15 cellular contexts compared by ENCODE assay signal in the genomic region with DNA sequence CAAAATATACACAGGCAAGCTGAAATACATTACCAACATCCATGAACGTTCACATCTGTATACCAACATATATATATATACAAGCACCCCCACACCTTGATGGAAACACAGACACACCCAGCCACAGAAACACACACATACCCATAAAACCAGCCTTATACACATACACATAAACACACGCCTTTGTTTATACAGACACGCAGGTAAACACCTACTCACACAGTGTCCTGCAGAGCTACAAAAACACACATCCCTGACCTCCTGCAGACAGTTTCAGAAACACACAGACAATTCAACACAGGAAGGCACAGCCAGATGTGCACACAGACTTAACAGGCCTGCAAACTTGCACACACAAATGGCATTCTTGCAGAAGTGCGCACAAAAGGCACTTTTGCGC. TPM values are rescaled to one million over a fixed set of nuclear protein-coding genes. Genes with fewer than 3 reads are reported as not detected.
DNase-seq lines count a peak whose midpoint lies in the region; ATAC-seq and TF ChIP-seq lines count a peak whose summit lies in the region.
"Had no signal": no experiment of that assay in that cellular context is flagged by ENCODE, and none has a peak within 500 bp of the region (broad histone marks: within the 10 kb centered on the region; RNA-seq: fewer than 3 reads in every experiment).

No MANE protein-coding gene starts in this region.

- intact Hi-C loops in CD14-positive monocyte (cut with micrococcal nuclease) (no loop called here), left colon (cut with DNase I, micrococcal nuclease) (no loop called here)

- peaks cover 0 to 14% (median 7%) of the 10 kb centered on the region in 3 donors for H3K27me3 Mint-ChIP-seq in CD14-positive monocyte (ENCODE audit: low read depth in 3 of 3)

- no peaks in the 10 kb centered on the region for H3K79me1 ChIP-seq in trophoblast cell (ENCODE audit: low read length)

- peaks cover 13% of the 10 kb centered on the region for H3K9me3 ChIP-seq in trophoblast cell (ENCODE audit: insufficient read depth, low read depth, low read length)
- H3K9me3 ChIP-seq: BE2C had no signal

- H2AFZ ChIP-seq in trophoblast cell (ENCODE audit: insufficient read depth, low read length, poor library complexity) = no peak overlapping the region

- no peak overlapping the region for H3K4me2 ChIP-seq in trophoblast cell (ENCODE audit: low read length)

- peaks cover 2% of the 10 kb centered on the region for H3K27me3 ChIP-seq in trophoblast cell (ENCODE audit: insufficient read depth, low read length)

- no peak overlapping the region for H2BK5ac ChIP-seq in trophoblast cell (ENCODE audit: low read depth, low read length, poor library complexity)

- H3K4me3 Mint-ChIP-seq in CD14-positive monocyte = no peak overlapping the region
- H3K4me3 Mint-ChIP-seq: CD8-positive, alpha-beta T cell had no signal

- no peak overlapping the region for H3K4ac ChIP-seq in trophoblast cell (ENCODE audit: low read depth, low read length)

- ATAC-seq in left colon (peak; percentile 85), GM18870 (IDR thresholded peaks at IDR 0.05; ENCODE audit: unreplicated experiment) (no peak)
- ATAC-seq: CD8-positive, alpha-beta T cell; HCT116 had no signal

- no peak overlapping the region for H3K14ac ChIP-seq in trophoblast cell (ENCODE audit: low read length)

- H2BK120ac ChIP-seq in trophoblast cell (ENCODE audit: insufficient read depth, low read length, poor library complexity) = no peak overlapping the region

- no peak overlapping the region for H4K12ac ChIP-seq in trophoblast cell (ENCODE audit: low read depth, low read length)

- H3K27ac Mint-ChIP-seq in CD14-positive monocyte = peak overlapping the region in 4 of 7 donors; percentile 80 to 100 (median 100)
- H3K27ac Mint-ChIP-seq: CD8-positive, alpha-beta T cell had no signal

- no peak for TF ChIP-seq CTCF in CD14-positive monocyte (IDR thresholded peaks at IDR 0.05)

- no peaks in the 10 kb centered on the region for H3K79me2 ChIP-seq in trophoblast cell (ENCODE audit: control insufficient read depth, insufficient read depth, low read length, poor library complexity)

- H3K36me3 ChIP-seq in trophoblast cell (ENCODE audit: control insufficient read depth in 1 of 2, insufficient read depth in 2 of 2, low read length in 2 of 2) = no peaks in the 10 kb centered on the region
- H3K36me3 ChIP-seq: BE2C had no signal

- no peak overlapping the region for H3K18ac ChIP-seq in trophoblast cell (ENCODE audit: low read length)

- no peak overlapping the region for H3K4me3 ChIP-seq in trophoblast cell (ENCODE audit: low read depth, low read length)

- peaks cover 0 to 32% (median 26%) of the 10 kb centered on the region in 7 donors for H3K9me3 Mint-ChIP-seq in CD14-positive monocyte

- H2BK12ac ChIP-seq in trophoblast cell (ENCODE audit: low read length) = no peak overlapping the region

- H4K8ac ChIP-seq in trophoblast cell (ENCODE audit: low read depth, low read length) = no peak overlapping the region

- H2AK5ac ChIP-seq in trophoblast cell (ENCODE audit: low read length) = no peak overlapping the region

- peak overlapping the region; percentile 80 for H3K23ac ChIP-seq in trophoblast cell (ENCODE audit: low read length)

- DNase-seq in CD14-positive monocyte (ENCODE audit: low spot score) (no peak), NCI-H69 (lab: John Stamatoyannopoulos, UW) (peak; percentile 29), left colon (no peak), trophoblast cell (no peak), NCI-H1105 treated with DMSO at 0.1 percent for 48 hours (lab: John Stamatoyannopoulos, UW) (no peak), OCI-M2 (lab: John Stamatoyannopoulos, UW; ENCODE audit: unreplicated experiment) (no peak)
- DNase-seq: BE2C; CD8-positive, alpha-beta T cell; COR-L47; DMS153; GF-D8 had no signal

- no peaks in the 10 kb centered on the region for H3K4me1 ChIP-seq in trophoblast cell (ENCODE audit: control insufficient read depth in 1 of 2, insufficient read depth in 2 of 2, low read length in 2 of 2)
- H3K4me1 ChIP-seq: BE2C had no signal

- peaks cover 0 to 8% of the 10 kb centered on the region in 2 donors for H3K36me3 Mint-ChIP-seq in CD14-positive monocyte
- H3K36me3 Mint-ChIP-seq: CD8-positive, alpha-beta T cell had no signal

- WGBS in trophoblast cell (ENCODE audit: extremely low coverage, insufficient coverage, insufficient read length) = no CpG with 5 or more reads among the region's 5 CpGs

- no peak overlapping the region for H4K91ac ChIP-seq in trophoblast cell (ENCODE audit: low read depth, low read length)

- H3K4me1 Mint-ChIP-seq in CD14-positive monocyte = peaks cover 64% of the 10 kb centered on the region

- no peak overlapping the region for H3K9ac ChIP-seq in trophoblast cell (ENCODE audit: low read length)

- no peak overlapping the region for H3K27ac ChIP-seq in trophoblast cell (ENCODE audit: low read depth, low read length)
- H3K27ac ChIP-seq: C4-2B had no signal

RNA-seq across cellular contexts. Expression of a gene that starts 21.3 kb away (rescaled TPM):
- not detected for polyA plus RNA-seq in CD14-positive monocyte
- total RNA-seq in left colon = not detected
- polyA plus RNA-seq in trophoblast cell (2013) = not detected in 2 replicates
- total RNA-seq: CD8-positive, alpha-beta T cell had no signal
- polyA plus RNA-seq: AG04450 had no signal

RNA-seq across cellular contexts. Expression of a gene that starts 24.6 kb away (rescaled TPM):
- polyA plus RNA-seq in CD14-positive monocyte = 100 to 1,000 TPM; 212 to 284 TPM
- total RNA-seq in left colon = 100 to 1,000 TPM in 1 of 2 donors, 10 to 100 TPM in 1; 44.4 to 130 TPM
- polyA plus RNA-seq in trophoblast cell (2013) = 15.2 and 15.6 TPM in 2 replicates

RNA-seq across cellular contexts. Expression of a gene that starts 54.9 kb away (rescaled TPM):
- polyA plus RNA-seq in CD14-positive monocyte = under 1 TPM; 0.10 to 0.31 TPM
- total RNA-seq in left colon = 1 to 10 TPM; 2.0 to 4.9 TPM
- polyA plus RNA-seq in trophoblast cell (2013) = 5.5 and 5.8 TPM in 2 replicates
